25 cellular contexts compared by ENCODE assay signal in genomic region chr13:106287351-106287750, GRCh38.
"Had no signal": no experiment of that assay in that cellular context is flagged by ENCODE, and none has a peak within 500 bp of the region (broad histone marks: within the 10 kb centered on the region; RNA-seq: fewer than 3 reads in every experiment).

No MANE protein-coding gene starts in this region.

- H3K27me3 Mint-ChIP-seq: activated B cell treated with CpG ODN at 0.5 μM for 24 hours; activated CD4-positive, alpha-beta T cell treated with anti-CD3 and anti-CD28 coated beads, Interleukin-2, amount 10 ng/mL, durations not matched to agents 24 days and 14 days had no signal

- ATAC-seq: activated T-cell treated with anti-CD3 and anti-CD28 coated beads, Interleukin-2, amount 50 U/mL, for 72 hours; body of pancreas; SK-N-SH treated with all-trans-retinoic acid at 6 μM for 48 hours had no signal

- H3K4me1 ChIP-seq: ascending aorta, body of pancreas, Peyer's patch had no signal

- DNase-seq: activated B cell treated with CpG ODN at 0.5 μM for 24 hours; activated CD4-positive, alpha-beta T cell treated with anti-CD3 and anti-CD28 coated beads for 1 hour; activated CD4-positive, alpha-beta T cell treated with anti-CD3 and anti-CD28 coated beads, Interleukin-2, amount 10 ng/mL, durations not matched to agents 24 days and 14 days; activated CD4-positive, alpha-beta T cell treated with anti-CD3 and anti-CD28 coated beads, Interleukin-2, amount 50 U/mL, for 48 hours; activated gamma-delta T cell treated with Interleukin-2 at 50 U/mL for 16 hours; activated T-cell treated with anti-CD3 and anti-CD28 coated beads, Interleukin-2, amount 50 U/mL, for 72 hours; body of pancreas; central memory CD4-positive, alpha-beta T cell; MG63; NCI-H1105; NCI-H1436; NCI-H1694 treated with DMSO at 0.1 percent for 48 hours; NCI-H2029 treated with DMSO at 0.1 percent for 48 hours; NCI-H345; NCI-H510A; NCI-H526 treated with DMSO at 0.1 percent for 48 hours; NCI-H82; Peyer's patch; SHP77; SW 1271 had no signal

- H3K27ac Mint-ChIP-seq: activated B cell treated with CpG ODN at 0.5 μM for 24 hours; activated CD4-positive, alpha-beta T cell treated with anti-CD3 and anti-CD28 coated beads, Interleukin-2, amount 10 ng/mL, durations not matched to agents 24 days and 14 days; activated naive CD4-positive, alpha-beta T cell treated with anti-CD3 and anti-CD28 coated beads, Interleukin-2, amount 50 U/mL, for 24 hours; activated T-cell treated with anti-CD3 and anti-CD28 coated beads, Interleukin-2, amount 50 U/mL, for 72 hours; activated T-helper 2 cell treated with anti-CD3 and anti-CD28 coated beads, Interferon-gamma antibody, Interleukin-2, Interleukin-4, amounts not matched to agents 10 μg/mL and 5 μg/mL and 100 μg/mL, durations not matched to agents 14 hours and 24 hours and 36 hours had no signal

- H3K27me3 ChIP-seq: ascending aorta, body of pancreas, MG63, Peyer's patch, SJSA1 had no signal

- H3K9me3 ChIP-seq: ascending aorta, body of pancreas, MG63, Peyer's patch, SJSA1 had no signal

- H3K36me3 ChIP-seq: ascending aorta, MG63, Peyer's patch, SJSA1 had no signal

- H3K36me3 Mint-ChIP-seq: activated naive CD4-positive, alpha-beta T cell treated with anti-CD3 and anti-CD28 coated beads, Interleukin-2, amount 50 U/mL, for 24 hours had no signal

- H3K4me3 ChIP-seq: ascending aorta, body of pancreas, MG63, Peyer's patch, SJSA1 had no signal

- H3K27ac ChIP-seq: ascending aorta, body of pancreas, Peyer's patch, SJSA1 had no signal

- H3K4me3 Mint-ChIP-seq: activated B cell treated with CpG ODN at 0.5 μM for 24 hours; activated CD4-positive, alpha-beta T cell treated with anti-CD3 and anti-CD28 coated beads, Interleukin-2, amount 10 ng/mL, durations not matched to agents 24 days and 14 days; activated naive CD4-positive, alpha-beta T cell treated with anti-CD3 and anti-CD28 coated beads, Interleukin-2, amount 50 U/mL, for 24 hours; activated T-cell treated with anti-CD3 and anti-CD28 coated beads, Interleukin-2, amount 50 U/mL, for 72 hours had no signal

- H3K4me1 Mint-ChIP-seq: activated B cell treated with CpG ODN at 0.5 μM for 24 hours; activated CD4-positive, alpha-beta T cell treated with anti-CD3 and anti-CD28 coated beads, Interleukin-2, amount 10 ng/mL, durations not matched to agents 24 days and 14 days; activated naive CD4-positive, alpha-beta T cell treated with anti-CD3 and anti-CD28 coated beads, Interleukin-2, amount 50 U/mL, for 24 hours had no signal

- H3K9me3 Mint-ChIP-seq: activated CD4-positive, alpha-beta T cell treated with anti-CD3 and anti-CD28 coated beads, Interleukin-2, amount 10 ng/mL, durations not matched to agents 24 days and 14 days; activated T-helper 2 cell treated with anti-CD3 and anti-CD28 coated beads, Interferon-gamma antibody, Interleukin-2, Interleukin-4, amounts not matched to agents 10 μg/mL and 5 μg/mL and 100 μg/mL, durations not matched to agents 14 hours and 24 hours and 36 hours had no signal
